Comparison of ENCODE assay signal across 1 cellular context in the genomic region with DNA sequence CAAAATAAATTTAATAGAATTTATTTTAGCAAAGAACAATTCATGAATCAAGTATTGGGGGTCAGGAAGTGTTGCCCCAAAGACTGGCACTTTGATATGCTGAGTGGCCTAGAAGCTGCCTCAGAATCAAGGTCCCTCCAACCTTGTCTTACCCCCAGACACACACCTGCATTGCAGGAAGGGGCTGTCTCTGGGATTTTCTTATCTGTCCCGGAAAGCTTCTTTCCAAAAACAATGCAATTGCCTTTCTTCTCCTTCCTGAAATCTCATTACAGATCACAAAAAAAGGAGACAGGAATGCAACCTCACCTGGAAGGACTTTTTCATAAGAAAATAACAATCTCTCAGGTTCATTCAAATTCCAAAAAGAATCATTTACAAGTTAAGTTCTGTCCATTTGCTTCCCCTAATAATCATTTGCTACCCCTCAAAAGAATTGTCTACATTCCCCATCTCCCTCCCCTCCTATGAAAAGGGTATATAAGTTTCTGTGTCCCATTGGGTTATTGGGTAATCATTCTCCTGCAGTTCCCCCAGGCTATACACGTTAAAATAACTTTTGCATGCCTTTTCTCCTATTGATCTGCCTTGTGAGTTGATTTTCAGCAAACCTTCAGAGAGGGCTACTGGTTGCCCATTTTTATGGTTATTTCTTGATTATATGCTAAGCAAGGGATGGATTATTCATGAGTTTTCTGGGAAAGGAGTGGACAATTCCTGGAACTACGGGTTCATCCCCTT.
TF ChIP-seq lines count a peak whose summit lies in the region.

No MANE protein-coding gene starts in this region.

TF ChIP-seq in GM23338, 12 proteins besides CTCF, POLR2A, EP300 and RAD21 (continued from another document):
- TF ChIP-seq, protein P1, sequence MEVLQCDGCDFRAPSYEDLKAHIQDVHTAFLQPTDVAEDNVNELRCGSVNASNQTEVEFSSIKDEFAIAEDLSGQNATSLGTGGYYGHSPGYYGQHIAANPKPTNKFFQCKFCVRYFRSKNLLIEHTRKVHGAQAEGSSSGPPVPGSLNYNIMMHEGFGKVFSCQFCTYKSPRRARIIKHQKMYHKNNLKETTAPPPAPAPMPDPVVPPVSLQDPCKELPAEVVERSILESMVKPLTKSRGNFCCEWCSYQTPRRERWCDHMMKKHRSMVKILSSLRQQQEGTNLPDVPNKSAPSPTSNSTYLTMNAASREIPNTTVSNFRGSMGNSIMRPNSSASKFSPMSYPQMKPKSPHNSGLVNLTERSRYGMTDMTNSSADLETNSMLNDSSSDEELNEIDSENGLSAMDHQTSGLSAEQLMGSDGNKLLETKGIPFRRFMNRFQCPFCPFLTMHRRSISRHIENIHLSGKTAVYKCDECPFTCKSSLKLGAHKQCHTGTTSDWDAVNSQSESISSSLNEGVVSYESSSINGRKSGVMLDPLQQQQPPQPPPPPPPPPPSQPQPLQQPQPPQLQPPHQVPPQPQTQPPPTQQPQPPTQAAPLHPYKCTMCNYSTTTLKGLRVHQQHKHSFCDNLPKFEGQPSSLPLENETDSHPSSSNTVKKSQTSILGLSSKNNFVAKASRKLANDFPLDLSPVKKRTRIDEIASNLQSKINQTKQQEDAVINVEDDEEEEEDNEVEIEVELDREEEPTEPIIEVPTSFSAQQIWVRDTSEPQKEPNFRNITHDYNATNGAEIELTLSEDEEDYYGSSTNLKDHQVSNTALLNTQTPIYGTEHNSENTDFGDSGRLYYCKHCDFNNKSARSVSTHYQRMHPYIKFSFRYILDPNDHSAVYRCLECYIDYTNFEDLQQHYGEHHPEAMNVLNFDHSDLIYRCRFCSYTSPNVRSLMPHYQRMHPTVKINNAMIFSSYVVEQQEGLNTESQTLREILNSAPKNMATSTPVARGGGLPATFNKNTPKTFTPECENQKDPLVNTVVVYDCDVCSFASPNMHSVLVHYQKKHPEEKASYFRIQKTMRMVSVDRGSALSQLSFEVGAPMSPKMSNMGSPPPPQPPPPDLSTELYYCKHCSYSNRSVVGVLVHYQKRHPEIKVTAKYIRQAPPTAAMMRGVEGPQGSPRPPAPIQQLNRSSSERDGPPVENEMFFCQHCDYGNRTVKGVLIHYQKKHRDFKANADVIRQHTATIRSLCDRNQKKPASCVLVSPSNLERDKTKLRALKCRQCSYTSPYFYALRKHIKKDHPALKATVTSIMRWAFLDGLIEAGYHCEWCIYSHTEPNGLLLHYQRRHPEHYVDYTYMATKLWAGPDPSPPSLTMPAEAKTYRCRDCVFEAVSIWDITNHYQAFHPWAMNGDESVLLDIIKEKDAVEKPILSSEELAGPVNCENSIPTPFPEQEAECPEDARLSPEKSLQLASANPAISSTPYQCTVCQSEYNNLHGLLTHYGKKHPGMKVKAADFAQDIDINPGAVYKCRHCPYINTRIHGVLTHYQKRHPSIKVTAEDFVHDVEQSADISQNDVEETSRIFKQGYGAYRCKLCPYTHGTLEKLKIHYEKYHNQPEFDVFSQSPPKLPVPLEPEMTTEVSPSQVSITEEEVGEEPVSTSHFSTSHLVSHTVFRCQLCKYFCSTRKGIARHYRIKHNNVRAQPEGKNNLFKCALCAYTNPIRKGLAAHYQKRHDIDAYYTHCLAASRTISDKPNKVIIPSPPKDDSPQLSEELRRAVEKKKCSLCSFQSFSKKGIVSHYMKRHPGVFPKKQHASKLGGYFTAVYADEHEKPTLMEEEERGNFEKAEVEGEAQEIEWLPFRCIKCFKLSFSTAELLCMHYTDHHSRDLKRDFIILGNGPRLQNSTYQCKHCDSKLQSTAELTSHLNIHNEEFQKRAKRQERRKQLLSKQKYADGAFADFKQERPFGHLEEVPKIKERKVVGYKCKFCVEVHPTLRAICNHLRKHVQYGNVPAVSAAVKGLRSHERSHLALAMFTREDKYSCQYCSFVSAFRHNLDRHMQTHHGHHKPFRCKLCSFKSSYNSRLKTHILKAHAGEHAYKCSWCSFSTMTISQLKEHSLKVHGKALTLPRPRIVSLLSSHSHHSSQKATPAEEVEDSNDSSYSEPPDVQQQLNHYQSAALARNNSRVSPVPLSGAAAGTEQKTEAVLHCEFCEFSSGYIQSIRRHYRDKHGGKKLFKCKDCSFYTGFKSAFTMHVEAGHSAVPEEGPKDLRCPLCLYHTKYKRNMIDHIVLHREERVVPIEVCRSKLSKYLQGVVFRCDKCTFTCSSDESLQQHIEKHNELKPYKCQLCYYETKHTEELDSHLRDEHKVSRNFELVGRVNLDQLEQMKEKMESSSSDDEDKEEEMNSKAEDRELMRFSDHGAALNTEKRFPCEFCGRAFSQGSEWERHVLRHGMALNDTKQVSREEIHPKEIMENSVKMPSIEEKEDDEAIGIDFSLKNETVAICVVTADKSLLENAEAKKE (CRISPR knock-in tag; IDR thresholded peaks at IDR 0.05), result no peak
- no peak for TF ChIP-seq STAT1 (IDR thresholded peaks at IDR 0.05; ENCODE audit: unreplicated experiment)
- TF ChIP-seq NANOG (IDR thresholded peaks at IDR 0.05; ENCODE audit: borderline replicate concordance), result peak; percentile 87
- TF ChIP-seq EZH2phosphoT487 (IDR thresholded peaks at IDR 0.05; ENCODE audit: unreplicated experiment), result no peak
- TF ChIP-seq JUNB (IDR thresholded peaks at IDR 0.05; ENCODE audit: unreplicated experiment), result no peak
- TF ChIP-seq ZNF331 (CRISPR knock-in tag; IDR thresholded peaks at IDR 0.05; ENCODE audit: low read depth), result no peak
- no peak for TF ChIP-seq EZH2 (IDR thresholded peaks at IDR 0.05; ENCODE audit: low read depth, unreplicated experiment)
- TF ChIP-seq ZNF114 (CRISPR knock-in tag; IDR thresholded peaks at IDR 0.05), result no peak
- TF ChIP-seq CREB1 (CRISPR knock-in tag; IDR thresholded peaks at IDR 0.05; ENCODE audit: low read depth), result no peak
- TF ChIP-seq ETS1 (IDR thresholded peaks at IDR 0.05), result 0 out of 2 replicates have a peak, but pooled peaks have one; percentile 31
TF ChIP-seq in GM23338: peak in this region for 3.
